21 cellular contexts compared by ENCODE assay signal in the genomic region with DNA sequence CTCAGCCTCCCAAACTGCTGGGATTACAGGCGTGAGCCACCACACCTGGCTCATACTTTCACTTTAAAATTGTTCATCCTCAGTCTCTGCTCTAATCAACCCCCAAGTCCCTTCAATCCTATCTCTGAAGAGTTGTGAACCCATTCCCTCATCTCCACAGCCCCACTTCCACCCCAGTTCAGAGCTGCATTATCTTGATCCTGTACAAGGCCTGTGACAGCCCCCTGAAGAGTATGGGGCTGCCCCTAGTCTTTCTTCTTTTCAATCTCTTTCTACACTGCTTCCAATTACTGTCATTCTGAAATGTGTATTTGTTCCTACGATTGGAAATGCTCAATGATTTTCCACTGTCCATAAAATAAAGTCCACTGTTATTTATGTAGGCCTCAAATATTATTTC.
"Had no signal": no experiment of that assay in that cellular context is flagged by ENCODE, and none has a peak within 500 bp of the region (broad histone marks: within the 10 kb centered on the region; RNA-seq: fewer than 3 reads in every experiment).

No MANE protein-coding gene starts in this region.

- H3K27me3 Mint-ChIP-seq: activated CD4-positive, alpha-beta T cell treated with anti-CD3 and anti-CD28 coated beads, Interleukin-2, amount 10 ng/mL, durations not matched to agents 24 days and 14 days had no signal

- H3K9me3 ChIP-seq: lower lobe of right lung, right lobe of liver, stomach, suprapubic skin, transverse colon, vagina had no signal

- H2AFZ ChIP-seq: parathyroid adenoma had no signal

- H3K4me1 Mint-ChIP-seq: endodermal cell, naive B cell had no signal

- H3K27me3 ChIP-seq: right lobe of liver, stomach, suprapubic skin, transverse colon, vagina had no signal

- H3K27ac ChIP-seq: coronary artery, epithelial cell of prostate, lower lobe of right lung, parathyroid adenoma, right lobe of liver, skin epidermis, stomach, suprapubic skin, transverse colon, vagina had no signal

- H3K4me3 ChIP-seq: coronary artery, lower lobe of right lung, right lobe of liver, skin epidermis, stomach, suprapubic skin, transverse colon, vagina had no signal

- H3K36me3 Mint-ChIP-seq: naive B cell had no signal

- H3K9me3 Mint-ChIP-seq: activated CD4-positive, alpha-beta T cell treated with anti-CD3 and anti-CD28 coated beads, Interleukin-2, amount 10 ng/mL, durations not matched to agents 24 days and 14 days; endodermal cell; naive B cell had no signal

- ATAC-seq: left lobe of liver, lower lobe of right lung, right lobe of liver had no signal

- H3K9ac ChIP-seq: parathyroid adenoma had no signal

- H3K4me1 ChIP-seq: lower lobe of right lung, parathyroid adenoma, right lobe of liver, suprapubic skin, vagina had no signal

- H3K4me3 Mint-ChIP-seq: activated CD4-positive, alpha-beta T cell treated with anti-CD3 and anti-CD28 coated beads, Interleukin-2, amount 10 ng/mL, durations not matched to agents 24 days and 14 days; endodermal cell; naive B cell had no signal

- DNase-seq: activated CD4-positive, alpha-beta T cell treated with anti-CD3 and anti-CD28 coated beads, Interleukin-2, amount 10 ng/mL, durations not matched to agents 24 days and 14 days; activated CD4-positive, CD25-positive, alpha-beta regulatory T cell; activated CD8-positive, alpha-beta memory T cell treated with anti-CD3 and anti-CD28 coated beads, Interleukin-2, amount 50 U/mL, for 48 hours; cerebellar nuclear complex; endodermal cell; kidney; lower lobe of right lung; mesendoderm; naive B cell; nucleus accumbens; right lobe of liver; stimulated activated CD4-positive, alpha-beta T cell treated with anti-CD3 and anti-CD28 coated beads, Interleukin-1b, Interleukin-23, amount 100 ng/mL, for 48 hours; stomach; transverse colon had no signal

- H3K36me3 ChIP-seq: lower lobe of right lung, right lobe of liver, stomach, suprapubic skin, transverse colon, vagina had no signal

- H3K27ac Mint-ChIP-seq: activated CD4-positive, alpha-beta T cell treated with anti-CD3 and anti-CD28 coated beads, Interleukin-2, amount 10 ng/mL, durations not matched to agents 24 days and 14 days; endodermal cell; naive B cell had no signal
